In genomic region chr12:80193900-80194299, GRCh38 we compare ENCODE assay signal across 1 cellular context.
TF ChIP-seq lines count a peak whose summit lies in the region.

No MANE protein-coding gene starts in this region.

TF ChIP-seq in GM12878, 131 proteins besides CTCF, POLR2A, EP300 and RAD21 (continued from another document):
- TF ChIP-seq, protein P1, sequence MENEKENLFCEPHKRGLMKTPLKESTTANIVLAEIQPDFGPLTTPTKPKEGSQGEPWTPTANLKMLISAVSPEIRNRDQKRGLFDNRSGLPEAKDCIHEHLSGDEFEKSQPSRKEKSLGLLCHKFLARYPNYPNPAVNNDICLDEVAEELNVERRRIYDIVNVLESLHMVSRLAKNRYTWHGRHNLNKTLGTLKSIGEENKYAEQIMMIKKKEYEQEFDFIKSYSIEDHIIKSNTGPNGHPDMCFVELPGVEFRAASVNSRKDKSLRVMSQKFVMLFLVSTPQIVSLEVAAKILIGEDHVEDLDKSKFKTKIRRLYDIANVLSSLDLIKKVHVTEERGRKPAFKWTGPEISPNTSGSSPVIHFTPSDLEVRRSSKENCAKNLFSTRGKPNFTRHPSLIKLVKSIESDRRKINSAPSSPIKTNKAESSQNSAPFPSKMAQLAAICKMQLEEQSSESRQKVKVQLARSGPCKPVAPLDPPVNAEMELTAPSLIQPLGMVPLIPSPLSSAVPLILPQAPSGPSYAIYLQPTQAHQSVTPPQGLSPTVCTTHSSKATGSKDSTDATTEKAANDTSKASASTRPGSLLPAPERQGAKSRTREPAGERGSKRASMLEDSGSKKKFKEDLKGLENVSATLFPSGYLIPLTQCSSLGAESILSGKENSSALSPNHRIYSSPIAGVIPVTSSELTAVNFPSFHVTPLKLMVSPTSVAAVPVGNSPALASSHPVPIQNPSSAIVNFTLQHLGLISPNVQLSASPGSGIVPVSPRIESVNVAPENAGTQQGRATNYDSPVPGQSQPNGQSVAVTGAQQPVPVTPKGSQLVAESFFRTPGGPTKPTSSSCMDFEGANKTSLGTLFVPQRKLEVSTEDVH (IDR thresholded peaks at IDR 0.05; ENCODE audit: low read depth, partially characterized antibody), result no peak
- TF ChIP-seq WRNIP1 (IDR thresholded peaks at IDR 0.05; ENCODE audit: borderline replicate concordance, low read depth, low read length), result no peak
